ENCODE assay signal across 8 cellular contexts in the genomic region with DNA sequence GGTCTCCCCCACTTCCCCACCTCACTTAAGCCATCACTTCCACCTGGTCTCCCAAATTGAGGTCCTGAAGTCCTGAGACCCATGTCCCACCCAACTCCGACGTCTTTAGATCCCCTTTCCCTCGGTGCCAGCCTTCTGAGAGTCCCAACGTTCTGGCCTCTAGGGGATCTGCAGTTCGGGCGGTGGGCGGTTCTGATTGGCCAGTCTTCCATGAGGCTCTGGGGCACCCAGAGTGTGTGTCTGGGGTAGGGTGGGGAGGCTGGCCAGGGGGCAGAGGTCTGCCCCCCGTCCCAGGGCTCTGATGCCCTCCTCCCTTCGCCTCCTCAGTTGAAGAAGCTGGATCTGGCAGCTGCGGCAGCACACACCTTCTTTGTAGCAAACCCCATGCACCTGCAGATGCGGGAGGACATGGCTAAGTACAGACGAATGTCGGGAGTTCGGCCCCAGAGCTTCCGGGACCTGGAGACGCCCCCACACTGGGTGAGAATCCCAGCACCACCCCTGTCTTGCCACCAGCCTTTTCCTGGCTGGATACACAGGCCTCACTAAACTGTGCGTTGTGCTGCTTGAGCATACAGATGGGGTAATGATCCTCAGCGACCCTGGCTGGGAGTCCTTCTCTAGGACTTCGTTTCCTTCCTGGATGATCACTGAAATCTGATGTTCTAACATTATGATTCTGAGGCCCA. TPM values are rescaled to one million over a fixed set of nuclear protein-coding genes. Genes with fewer than 3 reads are reported as not detected.
DNase-seq lines count a peak whose midpoint lies in the region; ATAC-seq and TF ChIP-seq lines count a peak whose summit lies in the region.

No MANE protein-coding gene starts in this region.

- peaks cover 53% of the 10 kb centered on the region for H3K27me3 Mint-ChIP-seq in IgD-negative memory B cell

- H3K4me3 Mint-ChIP-seq in IgD-negative memory B cell, result peak overlapping the region; percentile 60 to 92 (median 85)

- peak; percentile 22 for TF ChIP-seq CTCF in BE2C (IDR thresholded peaks at IDR 0.05; ENCODE audit: low read depth, low read length)

- H3K27ac ChIP-seq in caudate nucleus (ENCODE audit: low read depth, low read length) (peak overlapping the region; percentile 73), mesodermal cell (ENCODE audit: low read depth, low read length, severe bottlenecking) (peak overlapping the region; percentile 72)

- H3K27ac Mint-ChIP-seq in IgD-negative memory B cell, result peak overlapping the region in 1 of 3 donors; percentile 53

- DNase-seq in BE2C (peak; percentile 64), caudate nucleus (lab: John Stamatoyannopoulos, UW) (peak in 2 of 61 donors; percentile 49 to 53), sciatic nerve (ENCODE audit: low spot score) (no peak)

- ATAC-seq in GM18519 (IDR thresholded peaks at IDR 0.05; ENCODE audit: low FRiP score, unreplicated experiment) (no peak), sciatic nerve (no peak), GM18511 (IDR thresholded peaks at IDR 0.05; ENCODE audit: unreplicated experiment) (no peak), HG03521 (IDR thresholded peaks at IDR 0.05; ENCODE audit: unreplicated experiment) (no peak)

- peaks cover 3% of the 10 kb centered on the region for H3K36me3 Mint-ChIP-seq in IgD-negative memory B cell

- H3K36me3 ChIP-seq in BE2C (peaks cover 47% of the 10 kb centered on the region), mesodermal cell (ENCODE audit: control insufficient read depth, insufficient read depth, low read length) (peaks cover 55% of the 10 kb centered on the region)

- intact Hi-C loops in sciatic nerve (cut with DNase I), result loop anchor here (10.0 kb wide), 1 partner anchor 75 kb away; the partner anchor contains the start of gene MLF2

- H3K4me1 ChIP-seq in BE2C (peaks cover 10% of the 10 kb centered on the region), mesodermal cell (ENCODE audit: control insufficient read depth, insufficient read depth, low read length, poor library complexity, severe bottlenecking) (peaks cover 16% of the 10 kb centered on the region)

- H3K4me3 ChIP-seq in BE2C (ENCODE audit: low read depth, low read length), result peak overlapping the region; percentile 98
- H3K4me3 ChIP-seq in mesodermal cell (ENCODE audit: extremely low read depth, insufficient read depth, low read length, poor library complexity, severe bottlenecking), result peak overlapping the region; percentile 99

- no peaks in the 10 kb centered on the region for H3K9me3 Mint-ChIP-seq in IgD-negative memory B cell

- WGBS in mesodermal cell (ENCODE audit: insufficient coverage in 2 of 2), 2 experiments, result 38 to 46% methylated on average over 10 to 16 of the region's 19 CpGs

- H3K27me3 ChIP-seq in BE2C, result no peaks in the 10 kb centered on the region

- peaks cover 0 to 11% (median 6%) of the 10 kb centered on the region in 3 donors for H3K4me1 Mint-ChIP-seq in IgD-negative memory B cell

- H3K9me3 ChIP-seq in BE2C, result no peaks in the 10 kb centered on the region
- H3K9me3 ChIP-seq in mesodermal cell (ENCODE audit: control insufficient read depth, low read length), result no peaks in the 10 kb centered on the region

RNA-seq across cellular contexts. Expression of gene P3H3, which starts 1.5 kb away (rescaled TPM):
- 93.6 TPM for polyA plus RNA-seq in BE2C (2012; ENCODE audit: insufficient read depth, insufficient read length, low read depth)
- not detected for polyA plus RNA-seq in IgD-negative memory B cell
- 66.2 TPM for polyA plus RNA-seq in mesodermal cell (2013, experiment 1 of 2)
- 55.7 TPM for polyA plus RNA-seq in mesodermal cell (2013, experiment 2 of 2)
- total RNA-seq in sciatic nerve, result 27.4 TPM

RNA-seq across cellular contexts. Expression of gene GPR162, which starts 8.1 kb away (rescaled TPM):
- 210 TPM for polyA plus RNA-seq in BE2C (2012; ENCODE audit: insufficient read depth, insufficient read length, low read depth)
- not detected for polyA plus RNA-seq in IgD-negative memory B cell
- polyA plus RNA-seq in mesodermal cell (2013, experiment 1 of 2), result 26.1 TPM
- 22.3 TPM for polyA plus RNA-seq in mesodermal cell (2013, experiment 2 of 2)
- 4.5 TPM for total RNA-seq in sciatic nerve

RNA-seq across cellular contexts. Expression of gene GNB3, which starts 11.0 kb away (rescaled TPM):
- 88.5 TPM for polyA plus RNA-seq in BE2C (2012; ENCODE audit: insufficient read depth, insufficient read length, low read depth)
- not detected for polyA plus RNA-seq in IgD-negative memory B cell
- polyA plus RNA-seq in mesodermal cell (2013, experiment 1 of 2), result 11.8 TPM
- polyA plus RNA-seq in mesodermal cell (2013, experiment 2 of 2), result 10.8 TPM
- total RNA-seq in sciatic nerve, result 7.1 TPM

RNA-seq across cellular contexts. Expression of gene CDCA3, which starts 21.4 kb away (rescaled TPM):
- polyA plus RNA-seq in BE2C (2012; ENCODE audit: insufficient read depth, insufficient read length, low read depth), result 11.9 TPM
- polyA plus RNA-seq in IgD-negative memory B cell, result 0.60 TPM
- 53.9 TPM for polyA plus RNA-seq in mesodermal cell (2013, experiment 1 of 2)
- polyA plus RNA-seq in mesodermal cell (2013, experiment 2 of 2), result 56.1 TPM
- total RNA-seq in sciatic nerve, result 0.71 TPM

RNA-seq across cellular contexts. Expression of gene USP5, which starts 22.3 kb away (rescaled TPM):
- polyA plus RNA-seq in BE2C (2012; ENCODE audit: insufficient read depth, insufficient read length, low read depth), result 84.6 TPM
- 33.2 TPM for polyA plus RNA-seq in IgD-negative memory B cell
- 70.2 TPM for polyA plus RNA-seq in mesodermal cell (2013, experiment 1 of 2)
- polyA plus RNA-seq in mesodermal cell (2013, experiment 2 of 2), result 59.6 TPM
- total RNA-seq in sciatic nerve, result 70.1 TPM
